In genomic region chrX:71228063-71228642, GRCh38 we compare ENCODE assay signal across 1 cellular context.
TF ChIP-seq lines count a peak whose summit lies in the region.

No MANE protein-coding gene starts in this region.

TF ChIP-seq in HepG2, 621 proteins besides CTCF, POLR2A, EP300 and RAD21 (continued from another document and continues in another):
- TF ChIP-seq DZIP1 (CRISPR knock-in tag; IDR thresholded peaks at IDR 0.05) (no peak), PHF20 (CRISPR knock-in tag; IDR thresholded peaks at IDR 0.05) (no peak), POLR2AphosphoS5 (IDR thresholded peaks at IDR 0.05; ENCODE audit: low read depth, low read length) (peak; percentile 14; the same call in 1 of the 2 replicates), HOXD1 (CRISPR knock-in tag; IDR thresholded peaks at IDR 0.05) (no peak), ZNF616 (CRISPR knock-in tag; IDR thresholded peaks at IDR 0.05; ENCODE audit: low read depth) (no peak), ZSCAN22 (CRISPR knock-in tag; IDR thresholded peaks at IDR 0.05) (no peak), DDIT3 (CRISPR knock-in tag; IDR thresholded peaks at IDR 0.05) (no peak), STAT5B (CRISPR knock-in tag; IDR thresholded peaks at IDR 0.05) (no peak), ZBTB40 (IDR thresholded peaks at IDR 0.05) (no peak), ZBTB40 (CRISPR knock-in tag; IDR thresholded peaks at IDR 0.05) (no peak), ZC3H13 (CRISPR knock-in tag; IDR thresholded peaks at IDR 0.05) (no peak), TBX3 (IDR thresholded peaks at IDR 0.05; ENCODE audit: borderline replicate concordance) (peak; percentile 53; the same call in 1 of the 2 replicates), TCF7L2 (IDR thresholded peaks at IDR 0.05; ENCODE audit: low read depth, low read length) (no peak), ZNF281 (CRISPR knock-in tag; IDR thresholded peaks at IDR 0.05; ENCODE audit: borderline replicate concordance) (peak; percentile 45; the same call in 1 of the 2 replicates), AHR (CRISPR knock-in tag; IDR thresholded peaks at IDR 0.05) (no peak), FOXO1 (CRISPR knock-in tag; IDR thresholded peaks at IDR 0.05) (peak; percentile 40; the same call in 1 of the 2 replicates), CHCHD3 (CRISPR knock-in tag; IDR thresholded peaks at IDR 0.05) (no peak), ZFY (CRISPR knock-in tag; IDR thresholded peaks at IDR 0.05) (no peak), ZNF496 (CRISPR knock-in tag; IDR thresholded peaks at IDR 0.05; ENCODE audit: insufficient replicate concordance) (no peak), PAXIP1 (CRISPR knock-in tag; conservative IDR thresholded peaks at IDR 0.05) (peak; percentile 98), DNMT3B (CRISPR knock-in tag; conservative IDR thresholded peaks at IDR 0.05) (no peak), ZBTB7B (CRISPR knock-in tag; IDR thresholded peaks at IDR 0.05) (peak; percentile 74; the same call in 1 of the 2 replicates), NCOA2 (CRISPR knock-in tag; IDR thresholded peaks at IDR 0.05) (peak; percentile 79), SRF (IDR thresholded peaks at IDR 0.05; ENCODE audit: low read depth, low read length) (no peak), MEF2D (CRISPR knock-in tag; IDR thresholded peaks at IDR 0.05) (no peak), MNT (IDR thresholded peaks at IDR 0.05) (no peak), ZNF10 (CRISPR knock-in tag; IDR thresholded peaks at IDR 0.05; ENCODE audit: borderline replicate concordance, low read depth) (no peak), ZNF770 (CRISPR knock-in tag; IDR thresholded peaks at IDR 0.05) (no peak), ZBTB7A (CRISPR knock-in tag; IDR thresholded peaks at IDR 0.05) (peak; percentile 58; the same call in 1 of the 2 replicates), ZBTB37 (CRISPR knock-in tag; IDR thresholded peaks at IDR 0.05) (peak; percentile 65; the same call in 1 of the 2 replicates), MXD3 (CRISPR knock-in tag; IDR thresholded peaks at IDR 0.05) (no peak), FOSL1 (CRISPR knock-in tag; IDR thresholded peaks at IDR 0.05; ENCODE audit: borderline replicate concordance) (peak; percentile 85; the same call in 1 of the 2 replicates), ZNF678 (CRISPR knock-in tag; IDR thresholded peaks at IDR 0.05) (no peak), GFI1 (CRISPR knock-in tag; IDR thresholded peaks at IDR 0.05; ENCODE audit: borderline replicate concordance) (peak; percentile 66)
